ENCODE assay signal across 18 cellular contexts in genomic region chr1:21759818-21760217, GRCh38. TPM values are rescaled to one million over a fixed set of nuclear protein-coding genes. Genes with fewer than 3 reads are reported as not detected.
"Had no signal": no experiment of that assay in that cellular context is flagged by ENCODE, and none has a peak within 500 bp of the region (broad histone marks: within the 10 kb centered on the region; RNA-seq: fewer than 3 reads in every experiment).

No MANE protein-coding gene starts in this region.

- H3K9me3 Mint-ChIP-seq: activated naive CD4-positive, alpha-beta T cell treated with anti-CD3 and anti-CD28 coated beads for 36 hours had no signal

- H3K27me3 Mint-ChIP-seq: progenitor cell of endocrine pancreas had no signal

- ATAC-seq: activated CD8-positive, alpha-beta T cell treated with anti-CD3 and anti-CD28 coated beads, Interleukin-2, amount 10 ng/mL, durations not matched to agents 7 days and 5 days; left lobe of liver; SK-N-SH treated with all-trans-retinoic acid at 6 μM for 48 hours had no signal

- H3K4me3 ChIP-seq: cardiac muscle cell, hepatocyte, right atrium auricular region, suprapubic skin had no signal

- H3K27ac ChIP-seq: cardiac muscle cell, hepatocyte, right atrium auricular region, suprapubic skin had no signal

- H3K27ac Mint-ChIP-seq: activated CD8-positive, alpha-beta T cell treated with anti-CD3 and anti-CD28 coated beads, Interleukin-2, amount 10 ng/mL, durations not matched to agents 7 days and 5 days; activated naive CD4-positive, alpha-beta T cell treated with anti-CD3 and anti-CD28 coated beads for 36 hours had no signal

- H3K27me3 ChIP-seq: cardiac muscle cell, hepatocyte, right atrium auricular region, suprapubic skin had no signal

- H3K9me3 ChIP-seq: right atrium auricular region, suprapubic skin had no signal

- DNase-seq: activated CD4-positive, CD25-positive, alpha-beta regulatory T cell treated with anti-CD3 and anti-CD28 coated beads, Interleukin-2, amount 50 U/mL, for 72 hours; activated CD8-positive, alpha-beta memory T cell treated with anti-CD3 and anti-CD28 coated beads, Interleukin-2, amount 50 U/mL, for 4 hours; activated CD8-positive, alpha-beta T cell treated with anti-CD3 and anti-CD28 coated beads, Interleukin-2, amount 10 ng/mL, durations not matched to agents 7 days and 5 days; activated naive CD4-positive, alpha-beta T cell treated with anti-CD3 and anti-CD28 coated beads for 36 hours; stimulated activated CD4-positive, alpha-beta T cell treated with anti-CD3 and anti-CD28 coated beads, Interleukin-2, amount 100 ng/mL, for 48 hours; stimulated activated naive CD4-positive, alpha-beta T cell treated with Interleukin-2 at 50 U/mL for 16 hours; T-helper 1 cell; T1000; trophoblast cell had no signal

- H3K4me3 Mint-ChIP-seq: activated CD8-positive, alpha-beta T cell treated with anti-CD3 and anti-CD28 coated beads, Interleukin-2, amount 10 ng/mL, durations not matched to agents 7 days and 5 days; activated naive CD4-positive, alpha-beta T cell treated with anti-CD3 and anti-CD28 coated beads for 36 hours had no signal

RNA-seq across cellular contexts. Expression of gene LDLRAD2, which starts 52.2 kb away (rescaled TPM):
- total RNA-seq: activated CD8-positive, alpha-beta T cell treated with anti-CD3 and anti-CD28 coated beads, Interleukin-2, amount 10 ng/mL, durations not matched to agents 7 days and 5 days; activated naive CD4-positive, alpha-beta T cell treated with anti-CD3 and anti-CD28 coated beads for 36 hours; dermis microvascular lymphatic vessel endothelial cell; left lobe of liver; lung microvascular endothelial cell; right atrium auricular region had no signal
